In the genomic region with DNA sequence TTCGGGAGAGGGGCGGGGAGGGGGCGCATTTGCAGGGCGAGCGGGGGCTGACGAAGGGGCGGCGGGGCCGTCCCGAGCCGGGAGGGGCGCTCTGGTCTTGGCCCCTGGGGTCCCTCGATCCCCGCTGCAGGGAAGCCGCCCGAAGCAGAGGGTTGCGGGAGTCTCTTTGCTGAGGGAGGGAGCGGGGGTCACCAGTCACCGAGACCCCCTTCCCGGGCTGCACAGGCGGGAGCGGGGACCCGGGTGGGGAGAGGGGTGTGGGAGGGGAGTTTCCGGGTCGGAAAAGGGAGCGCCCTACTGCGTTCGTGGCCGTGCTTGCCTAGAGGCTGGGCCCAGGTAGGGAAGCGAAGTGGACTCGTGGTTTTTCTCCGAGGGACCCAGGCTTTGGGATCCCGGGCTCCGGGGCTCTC, we compare ENCODE assay signal across 6 cellular contexts. TPM values are rescaled to one million over a fixed set of nuclear protein-coding genes. Genes with fewer than 3 reads are reported as not detected.
DNase-seq lines count a peak whose midpoint lies in the region; ATAC-seq lines count a peak whose summit lies in the region.

No MANE protein-coding gene starts in this region.

- H3K27ac ChIP-seq in mesodermal cell (ENCODE audit: low read depth, low read length, severe bottlenecking): no peak overlapping the region

- H3K36me3 Mint-ChIP-seq in activated CD4-positive, alpha-beta T cell treated with anti-CD3 and anti-CD28 coated beads, Interleukin-2, amount 10 ng/mL, durations not matched to agents 7 days and 5 days (ENCODE audit: low read depth): peaks cover 12% of the 10 kb centered on the region
- peaks cover 35% of the 10 kb centered on the region for H3K36me3 Mint-ChIP-seq in activated T-helper 17 cell treated with anti-CD3 and anti-CD28 coated beads, Interleukin-2, amount 50 U/mL, for 72 hours (ENCODE audit: low read depth)

- H3K9me3 Mint-ChIP-seq in activated CD4-positive, alpha-beta T cell treated with anti-CD3 and anti-CD28 coated beads, Interleukin-2, amount 10 ng/mL, durations not matched to agents 7 days and 5 days: no peaks in the 10 kb centered on the region
- no peaks in the 10 kb centered on the region for H3K9me3 Mint-ChIP-seq in activated T-helper 17 cell treated with anti-CD3 and anti-CD28 coated beads, Interleukin-2, amount 50 U/mL, for 72 hours

- peak overlapping the region; percentile 87 for H3K4me3 ChIP-seq in mesodermal cell (ENCODE audit: extremely low read depth, insufficient read depth, low read length, poor library complexity, severe bottlenecking)

- H3K36me3 ChIP-seq in mesodermal cell (ENCODE audit: control insufficient read depth, insufficient read depth, low read length): peaks cover 32% of the 10 kb centered on the region

- DNase-seq in activated CD4-positive, alpha-beta T cell treated with anti-CD3 and anti-CD28 coated beads, Interleukin-2, amount 10 ng/mL, durations not matched to agents 7 days and 5 days: peak; percentile 25
- no peak for DNase-seq in activated CD4-positive, alpha-beta T cell treated with anti-CD3 and anti-CD28 coated beads, Interleukin-2, amount 50 U/mL, for 48 hours
- no peak for DNase-seq in hepatic stellate cell (ENCODE audit: low spot score)

- no peak overlapping the region for H3K27ac Mint-ChIP-seq in activated CD4-positive, alpha-beta T cell treated with anti-CD3 and anti-CD28 coated beads, Interleukin-2, amount 10 ng/mL, durations not matched to agents 7 days and 5 days
- H3K27ac Mint-ChIP-seq in activated T-helper 17 cell treated with anti-CD3 and anti-CD28 coated beads, Interleukin-2, amount 50 U/mL, for 72 hours: peak overlapping the region; percentile 59

- 1% methylated on average over 19 to 30 of the region's 34 CpGs for WGBS in mesodermal cell (ENCODE audit: insufficient coverage in 2 of 2), 2 experiments

- H3K27me3 Mint-ChIP-seq in activated CD4-positive, alpha-beta T cell treated with anti-CD3 and anti-CD28 coated beads, Interleukin-2, amount 10 ng/mL, durations not matched to agents 7 days and 5 days: peaks cover 18% of the 10 kb centered on the region
- H3K27me3 Mint-ChIP-seq in activated T-helper 17 cell treated with anti-CD3 and anti-CD28 coated beads, Interleukin-2, amount 50 U/mL, for 72 hours: peaks cover 2% of the 10 kb centered on the region

- peaks cover 19% of the 10 kb centered on the region for H3K4me1 Mint-ChIP-seq in activated CD4-positive, alpha-beta T cell treated with anti-CD3 and anti-CD28 coated beads, Interleukin-2, amount 10 ng/mL, durations not matched to agents 7 days and 5 days
- peaks cover 12% of the 10 kb centered on the region for H3K4me1 Mint-ChIP-seq in activated T-helper 17 cell treated with anti-CD3 and anti-CD28 coated beads, Interleukin-2, amount 50 U/mL, for 72 hours

- H3K9me3 ChIP-seq in mesodermal cell (ENCODE audit: control insufficient read depth, low read length): no peaks in the 10 kb centered on the region

- peaks cover 20% of the 10 kb centered on the region for H3K4me1 ChIP-seq in mesodermal cell (ENCODE audit: control insufficient read depth, insufficient read depth, low read length, poor library complexity, severe bottlenecking)

- POLR2A ChIA-PET in activated CD4-positive, alpha-beta T cell treated with anti-CD3 and anti-CD28 coated beads, Interleukin-2, amount 10 ng/mL, durations not matched to agents 7 days and 5 days (lab: Charles Lee): interaction anchor here (1.0 kb wide), 1 partner anchor 97 kb away, joined by 4 read pairs; no protein-coding TSS in a partner anchor

- ATAC-seq in activated T-helper 17 cell treated with anti-CD3 and anti-CD28 coated beads, Interleukin-2, amount 50 U/mL, for 72 hours (replicated peaks): peak; percentile 32
- ATAC-seq in GM18870 (IDR thresholded peaks at IDR 0.05; ENCODE audit: unreplicated experiment): no peak

- peak overlapping the region; percentile 82 for H3K4me3 Mint-ChIP-seq in activated CD4-positive, alpha-beta T cell treated with anti-CD3 and anti-CD28 coated beads, Interleukin-2, amount 10 ng/mL, durations not matched to agents 7 days and 5 days
- H3K4me3 Mint-ChIP-seq in activated T-helper 17 cell treated with anti-CD3 and anti-CD28 coated beads, Interleukin-2, amount 50 U/mL, for 72 hours: peak overlapping the region; percentile 78

- CTCF ChIA-PET in activated CD4-positive, alpha-beta T cell treated with anti-CD3 and anti-CD28 coated beads, Interleukin-2, amount 10 ng/mL, durations not matched to agents 7 days and 5 days (lab: Charles Lee): interaction anchor here (0.8 to 3.1 kb wide), 4 partner anchors 10 to 89 kb away, joined by 3 to 20 read pairs (median 4); a partner anchor contains a TSS

RNA-seq across cellular contexts. Expression of a gene that starts 0.4 kb away (rescaled TPM):
- 10 to 100 TPM; 37.9 to 48.2 TPM for total RNA-seq in activated CD4-positive, alpha-beta T cell treated with anti-CD3 and anti-CD28 coated beads, Interleukin-2, amount 10 ng/mL, durations not matched to agents 7 days and 5 days
- total RNA-seq in activated T-helper 17 cell treated with anti-CD3 and anti-CD28 coated beads, Interleukin-2, amount 50 U/mL, for 72 hours: 10 to 100 TPM; 27.4 to 59.8 TPM
- 98.7 TPM for polyA plus RNA-seq in mesodermal cell (2013, experiment 1 of 2)
- 82.7 TPM for polyA plus RNA-seq in mesodermal cell (2013, experiment 2 of 2)

RNA-seq across cellular contexts. Expression of a gene that starts 10.7 kb away (rescaled TPM):
- total RNA-seq in activated CD4-positive, alpha-beta T cell treated with anti-CD3 and anti-CD28 coated beads, Interleukin-2, amount 10 ng/mL, durations not matched to agents 7 days and 5 days: under 1 TPM; 0.15 to 0.22 TPM
- under 1 TPM; 0.13 to 0.48 TPM for total RNA-seq in activated T-helper 17 cell treated with anti-CD3 and anti-CD28 coated beads, Interleukin-2, amount 50 U/mL, for 72 hours
- 79.3 TPM for polyA plus RNA-seq in mesodermal cell (2013, experiment 1 of 2)
- 56.9 TPM for polyA plus RNA-seq in mesodermal cell (2013, experiment 2 of 2)

RNA-seq across cellular contexts. Expression of a gene that starts 25.4 kb away (rescaled TPM):
- total RNA-seq in activated CD4-positive, alpha-beta T cell treated with anti-CD3 and anti-CD28 coated beads, Interleukin-2, amount 10 ng/mL, durations not matched to agents 7 days and 5 days: not detected
- total RNA-seq in activated T-helper 17 cell treated with anti-CD3 and anti-CD28 coated beads, Interleukin-2, amount 50 U/mL, for 72 hours: not detected
- 0.70 TPM for polyA plus RNA-seq in mesodermal cell (2013, experiment 1 of 2)
- polyA plus RNA-seq in mesodermal cell (2013, experiment 2 of 2): 0.20 TPM

RNA-seq across cellular contexts. Expression of a gene that starts 27.8 kb away (rescaled TPM):
- total RNA-seq in activated CD4-positive, alpha-beta T cell treated with anti-CD3 and anti-CD28 coated beads, Interleukin-2, amount 10 ng/mL, durations not matched to agents 7 days and 5 days: under 1 TPM; 0.05 to 0.27 TPM
- 1 to 10 TPM in 1 of 2 donors, under 1 TPM in 1; 0.30 to 4.5 TPM for total RNA-seq in activated T-helper 17 cell treated with anti-CD3 and anti-CD28 coated beads, Interleukin-2, amount 50 U/mL, for 72 hours
- polyA plus RNA-seq in mesodermal cell (2013, experiment 1 of 2): 150 TPM
- 117 TPM for polyA plus RNA-seq in mesodermal cell (2013, experiment 2 of 2)

RNA-seq across cellular contexts. Expression of a gene that starts 46.1 kb away (rescaled TPM):
- total RNA-seq in activated CD4-positive, alpha-beta T cell treated with anti-CD3 and anti-CD28 coated beads, Interleukin-2, amount 10 ng/mL, durations not matched to agents 7 days and 5 days: not detected
- total RNA-seq in activated T-helper 17 cell treated with anti-CD3 and anti-CD28 coated beads, Interleukin-2, amount 50 U/mL, for 72 hours: not detected
- not detected for polyA plus RNA-seq in mesodermal cell (2013, experiment 1 of 2)
- polyA plus RNA-seq in mesodermal cell (2013, experiment 2 of 2): not detected
